In the genomic region with DNA sequence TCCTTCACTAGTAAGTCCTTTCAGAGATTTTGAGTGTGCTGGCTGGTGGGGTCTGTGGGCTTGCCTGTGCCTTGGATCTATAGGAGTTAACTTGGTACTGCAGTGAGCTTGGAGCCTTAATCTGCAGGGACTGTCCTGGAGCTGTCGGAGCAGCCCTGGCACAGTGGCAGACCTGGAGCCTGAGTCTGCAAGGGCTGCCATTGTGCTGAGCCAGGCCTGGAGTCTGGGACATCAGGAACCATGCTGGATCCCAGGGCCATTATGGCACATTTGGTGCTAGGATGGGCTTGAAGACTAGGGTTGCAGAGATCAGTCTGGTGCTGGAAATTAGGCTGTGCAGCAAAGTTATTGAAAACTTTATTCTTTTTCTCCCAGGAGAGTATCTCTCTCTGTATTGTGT, we compare ENCODE assay signal across 14 cellular contexts.
DNase-seq lines count a peak whose midpoint lies in the region; ATAC-seq and TF ChIP-seq lines count a peak whose summit lies in the region.
"Had no signal": no experiment of that assay in that cellular context is flagged by ENCODE, and none has a peak within 500 bp of the region (broad histone marks: within the 10 kb centered on the region; RNA-seq: fewer than 3 reads in every experiment).

No MANE protein-coding gene starts in this region.

- no peaks in the 10 kb centered on the region for H3K79me2 ChIP-seq in H9 (ENCODE audit: insufficient read depth, low read length)

- no peak overlapping the region for H2BK12ac ChIP-seq in H9 (ENCODE audit: insufficient read length, low read depth, low read length)

- H2BK20ac ChIP-seq in H9 (ENCODE audit: low read depth, low read length, poor library complexity, severe bottlenecking) (no peak overlapping the region), IMR-90 (ENCODE audit: low read depth, low read length) (no peak overlapping the region)

- H3K27me3 ChIP-seq in H9 (ENCODE audit: insufficient read depth, low read length) = no peaks in the 10 kb centered on the region
- no peaks in the 10 kb centered on the region for H3K27me3 ChIP-seq in IMR-90 (ENCODE audit: control insufficient read depth, insufficient read depth, low read length)
- H3K27me3 ChIP-seq in endodermal cell (ENCODE audit: control insufficient read depth, insufficient read depth, low read length, poor library complexity, severe bottlenecking) = no peaks in the 10 kb centered on the region
- H3K27me3 ChIP-seq: BLaER1 treated with 17β-estradiol and CSF1 and Interleukin-3, amounts not matched to agents 10 nM and 100 nM had no signal

- H2BK120ac ChIP-seq in H9 (ENCODE audit: low read depth, low read length, poor library complexity, severe bottlenecking) (no peak overlapping the region), IMR-90 (ENCODE audit: low read depth, low read length) (no peak overlapping the region)

- no peak overlapping the region for H2AK5ac ChIP-seq in H9 (ENCODE audit: insufficient read length, low read length)
- 0 out of 2 replicates have a peak overlapping the region, but pooled peaks have one; percentile 24 for H2AK5ac ChIP-seq in IMR-90 (ENCODE audit: low read depth, low read length)

- H4K91ac ChIP-seq in H9 (ENCODE audit: insufficient read length, low read depth, low read length) (no peak overlapping the region), IMR-90 (ENCODE audit: insufficient read depth, low read depth, low read length) (no peak overlapping the region)

- ATAC-seq in IMR-90 (ENCODE audit: low read depth) (no peak), GM21717 (IDR thresholded peaks at IDR 0.05; ENCODE audit: unreplicated experiment) (no peak), HG03039 (IDR thresholded peaks at IDR 0.05; ENCODE audit: unreplicated experiment) (no peak)
- ATAC-seq: CD8-positive, alpha-beta T cell had no signal

- H3K9me3 Mint-ChIP-seq in H9 (peaks cover 25 to 28% of the 10 kb centered on the region in 2 experiments), endodermal cell (peaks cover 9% of the 10 kb centered on the region)

- H3K79me1 ChIP-seq in H9 (ENCODE audit: insufficient read depth, low read depth, low read length, poor library complexity, severe bottlenecking) = no peaks in the 10 kb centered on the region
- no peaks in the 10 kb centered on the region for H3K79me1 ChIP-seq in IMR-90 (ENCODE audit: low read depth in 1 of 2, low read length in 2 of 2)

- WGBS in H9 (ENCODE audit: extremely low coverage, insufficient read length, low lambda C conversion rate) = no CpG with 5 or more reads among the region's 1 CpG
- WGBS in IMR-90 (ENCODE audit: extremely low coverage in 2 of 2, insufficient read length in 1 of 2), 2 experiments = 100% methylated on average over 1 of the region's 1 CpG; no CpG with 5 or more reads in 1 of the 2 experiments
- 97% methylated on average over 1 of the region's 1 CpG; no CpG with 5 or more reads in 1 of the 2 experiments for WGBS in endodermal cell (ENCODE audit: insufficient coverage in 1 of 2, insufficient read length in 1 of 2), 2 experiments

- no peaks in the 10 kb centered on the region; the same call in 1 of the 2 replicates for H3K4me1 ChIP-seq in H9 (ENCODE audit: insufficient read depth, low read length)
- no peaks in the 10 kb centered on the region for H3K4me1 ChIP-seq in IMR-90 (ENCODE audit: control insufficient read depth, insufficient read depth, low read length)
- no peaks in the 10 kb centered on the region for H3K4me1 ChIP-seq in endodermal cell (ENCODE audit: control insufficient read depth, insufficient read depth, low read length)
- H3K4me1 ChIP-seq: BLaER1 treated with 17β-estradiol and CSF1 and Interleukin-3, amounts not matched to agents 10 nM and 100 nM had no signal

- H4K8ac ChIP-seq in H9 (replicated peaks; ENCODE audit: insufficient read length, low read depth, low read length) = no peak overlapping the region
- no peak overlapping the region; a peak in 1 of 4 replicates for H4K8ac ChIP-seq in IMR-90 (ENCODE audit: low read depth in 2 of 2, low read length in 2 of 2)

- peaks cover 19 to 44% (median 20%) of the 10 kb centered on the region in 3 experiments for H3K36me3 Mint-ChIP-seq in H9 (ENCODE audit: insufficient read depth in 1 of 3, low read depth in 3 of 3)
- peaks cover 4% of the 10 kb centered on the region for H3K36me3 Mint-ChIP-seq in endodermal cell (ENCODE audit: low read depth)
- H3K36me3 Mint-ChIP-seq: CD8-positive, alpha-beta T cell; IgD-negative memory B cell had no signal

- intact Hi-C loops in IMR-90 (cut with micrococcal nuclease) = no loop called here

- TF ChIP-seq CTCF in H9 (conservative IDR thresholded peaks at IDR 0.05) (no peak), IMR-90 (conservative IDR thresholded peaks at IDR 0.05; ENCODE audit: low read depth, low read length) (no peak), endodermal cell (conservative IDR thresholded peaks at IDR 0.05) (no peak)

- H2BK5ac ChIP-seq in H9 (ENCODE audit: insufficient read length, low read length) = no peak overlapping the region
- H2BK5ac ChIP-seq in IMR-90 (ENCODE audit: low read depth, low read length, poor library complexity, severe bottlenecking) = no peak overlapping the region

- H3K9ac ChIP-seq in H9 (ENCODE audit: extremely low read depth, insufficient read length, low read length) (no peak overlapping the region), IMR-90 (ENCODE audit: low read depth, low read length) (no peak overlapping the region), endodermal cell (ENCODE audit: extremely low read depth, low read length, poor library complexity, severe bottlenecking) (no peak overlapping the region)
- H3K9ac ChIP-seq: BLaER1 treated with 17β-estradiol and CSF1 and Interleukin-3, amounts not matched to agents 10 nM and 100 nM had no signal

- no peak overlapping the region for H3K23ac ChIP-seq in H9 (ENCODE audit: insufficient read length, low read depth, low read length)
- no peak overlapping the region for H3K23ac ChIP-seq in IMR-90 (ENCODE audit: low read depth, low read length)

- no peak overlapping the region for H2BK15ac ChIP-seq in H9 (ENCODE audit: low read depth, low read length)
- no peak overlapping the region for H2BK15ac ChIP-seq in IMR-90 (ENCODE audit: low read depth, low read length)

- no peaks in the 10 kb centered on the region for H3K9me3 ChIP-seq in H9 (ENCODE audit: control insufficient read depth, low read depth, low read length)
- peaks cover 8% of the 10 kb centered on the region for H3K9me3 ChIP-seq in IMR-90 (ENCODE audit: control insufficient read depth, insufficient read depth, low read length)
- H3K9me3 ChIP-seq in endodermal cell (ENCODE audit: control insufficient read depth, low read length) = peaks cover 4% of the 10 kb centered on the region

- no peak overlapping the region for H3K4me2 ChIP-seq in H9 (ENCODE audit: insufficient read depth, insufficient read length, low read length)
- no peak overlapping the region for H3K4me2 ChIP-seq in IMR-90 (ENCODE audit: low read depth, low read length)
- H3K4me2 ChIP-seq: BLaER1 treated with 17β-estradiol and CSF1 and Interleukin-3, amounts not matched to agents 10 nM and 100 nM had no signal

- no peak overlapping the region for H4K5ac ChIP-seq in H9 (ENCODE audit: insufficient read length, low read depth, low read length)
- no peak overlapping the region for H4K5ac ChIP-seq in IMR-90 (ENCODE audit: low read depth, low read length)

- dilution Hi-C loops in IMR-90 (cut with HindIII; ENCODE audit: low sequenced_read_pairs, unreplicated experiment) = no loop called here

- H3K36me3 ChIP-seq in IMR-90 (ENCODE audit: control insufficient read depth, insufficient read depth, low read length) (no peaks in the 10 kb centered on the region), endodermal cell (ENCODE audit: control insufficient read depth, insufficient read depth, low read length) (no peaks in the 10 kb centered on the region)
- H3K36me3 ChIP-seq: BLaER1 treated with 17β-estradiol and CSF1 and Interleukin-3, amounts not matched to agents 10 nM and 100 nM had no signal

- H3K4me1 Mint-ChIP-seq in H9 = peaks cover 18 to 19% of the 10 kb centered on the region in 2 experiments
- H3K4me1 Mint-ChIP-seq in endodermal cell = no peaks in the 10 kb centered on the region
- H3K4me1 Mint-ChIP-seq: B cell, IgD-negative memory B cell had no signal

- in situ Hi-C loops in IMR-90 (cut with MboI; ENCODE audit: low sequenced_read_pairs) = no loop called here

- H3K4me3 ChIP-seq in IMR-90 (ENCODE audit: insufficient read depth, low read depth, low read length) (no peak overlapping the region), endodermal cell (ENCODE audit: low read length) (no peak overlapping the region)
- H3K4me3 ChIP-seq: BLaER1 treated with 17β-estradiol and CSF1 and Interleukin-3, amounts not matched to agents 10 nM and 100 nM had no signal

- H3K56ac ChIP-seq in H9 (ENCODE audit: insufficient read length, low read depth, low read length) = no peak overlapping the region
- H3K56ac ChIP-seq in IMR-90 (ENCODE audit: extremely low read depth, insufficient read depth, low read length) = no peak overlapping the region

- peak overlapping the region; percentile 24 for H2AK9ac ChIP-seq in IMR-90 (replicated peaks; ENCODE audit: low read depth, low read length, poor library complexity)

- POLR2A ChIA-PET in IMR-90 (lab: Charles Lee; ENCODE audit: unreplicated experiment) = no interaction called here

- H3K18ac ChIP-seq in H9 (ENCODE audit: insufficient read length, low read depth, low read length) (no peak overlapping the region), IMR-90 (ENCODE audit: low read depth, low read length) (no peak overlapping the region)

- H3K27ac Mint-ChIP-seq in H9 (peak overlapping the region; percentile 16 to 90 (median 79); a peak in 5 of 7 replicates), endodermal cell (no peak overlapping the region)
- H3K27ac Mint-ChIP-seq: B cell; CD8-positive, alpha-beta T cell; IgD-negative memory B cell had no signal

- DNase-seq in H9 = peak; percentile 65
- no peak for DNase-seq in IMR-90
- peak; percentile 46 for DNase-seq in endodermal cell
- DNase-seq in NCI-H1092 treated with DMSO at 0.1 percent for 48 hours (lab: John Stamatoyannopoulos, UW) = no peak
- DNase-seq: Calu3; CD8-positive, alpha-beta T cell; DMS79 treated with DMSO at 0.1 percent for 48 hours; GF-D8; KBM-7 had no signal

- BruUV-seq in IMR-90 (replicated peaks; lab: Mats Ljungman, UMichigan) = no TSS peak

- H4K20me1 ChIP-seq in H9 (ENCODE audit: control insufficient read depth, insufficient read depth, insufficient read length) = no peaks in the 10 kb centered on the region
- no peaks in the 10 kb centered on the region for H4K20me1 ChIP-seq in IMR-90 (ENCODE audit: insufficient read depth, low read length)
- H4K20me1 ChIP-seq: BLaER1 treated with 17β-estradiol and CSF1 and Interleukin-3, amounts not matched to agents 10 nM and 100 nM had no signal

- H3K4ac ChIP-seq in H9 (ENCODE audit: low read depth, low read length) (no peak overlapping the region), IMR-90 (ENCODE audit: low read depth, low read length) (no peak overlapping the region)

- H2AFZ ChIP-seq in H9 (ENCODE audit: low read length) = no peak overlapping the region
- no peak overlapping the region for H2AFZ ChIP-seq in IMR-90 (replicated peaks; ENCODE audit: low read length, poor library complexity)

- H3K27ac ChIP-seq in H9 (ENCODE audit: insufficient read length, low read depth, low read length) (no peak overlapping the region), IMR-90 (ENCODE audit: insufficient read depth, low read length) (no peak overlapping the region), endodermal cell (ENCODE audit: low read depth, low read length) (no peak overlapping the region)
- H3K27ac ChIP-seq: BLaER1 treated with 17β-estradiol and CSF1 and Interleukin-3, amounts not matched to agents 10 nM and 100 nM had no signal

- no peak for TF ChIP-seq RAD21 in IMR-90 (IDR thresholded peaks at IDR 0.05; ENCODE audit: low read length)

- H3K4me3 Mint-ChIP-seq in H9 (no peak overlapping the region), endodermal cell (no peak overlapping the region)
- H3K4me3 Mint-ChIP-seq: B cell; CD8-positive, alpha-beta T cell; IgD-negative memory B cell had no signal

- no peaks in the 10 kb centered on the region for H3K9me1 ChIP-seq in IMR-90 (ENCODE audit: insufficient read depth, low read length)

- H3K27me3 Mint-ChIP-seq in H9 (ENCODE audit: low read depth) (no peaks in the 10 kb centered on the region), endodermal cell (ENCODE audit: insufficient read depth) (no peaks in the 10 kb centered on the region)
- H3K27me3 Mint-ChIP-seq: B cell, IgD-negative memory B cell had no signal

- no peak for TF ChIP-seq POLR2A in IMR-90 (IDR thresholded peaks at IDR 0.05; ENCODE audit: low read depth, low read length)

- no peak overlapping the region for H3T11ph ChIP-seq in H9 (ENCODE audit: low read length)

- CTCF ChIA-PET in IMR-90 (lab: Yijun Ruan, JAX) = no interaction called here

- H3K23me2 ChIP-seq in H9 (ENCODE audit: insufficient read length, low read depth, low read length, poor library complexity, severe bottlenecking) = no peaks in the 10 kb centered on the region

- no peak overlapping the region; the same call in 1 of the 2 replicates for H3K14ac ChIP-seq in H9 (ENCODE audit: insufficient read depth, low read length)
- no peak overlapping the region for H3K14ac ChIP-seq in IMR-90 (replicated peaks; ENCODE audit: low read depth, low read length)

Comparison
In these comparisons a context has a peak if more than half of its experiments do, and no peak if none do; other contexts are left out.
1. DNase-seq: peak in H9 (single experiment) and endodermal cell (single experiment); none in IMR-90 (single experiment) and NCI-H1092 treated with DMSO at 0.1 percent for 48 hours (single experiment).